Comparison of ENCODE assay signal across 11 cellular contexts in the genomic region with DNA sequence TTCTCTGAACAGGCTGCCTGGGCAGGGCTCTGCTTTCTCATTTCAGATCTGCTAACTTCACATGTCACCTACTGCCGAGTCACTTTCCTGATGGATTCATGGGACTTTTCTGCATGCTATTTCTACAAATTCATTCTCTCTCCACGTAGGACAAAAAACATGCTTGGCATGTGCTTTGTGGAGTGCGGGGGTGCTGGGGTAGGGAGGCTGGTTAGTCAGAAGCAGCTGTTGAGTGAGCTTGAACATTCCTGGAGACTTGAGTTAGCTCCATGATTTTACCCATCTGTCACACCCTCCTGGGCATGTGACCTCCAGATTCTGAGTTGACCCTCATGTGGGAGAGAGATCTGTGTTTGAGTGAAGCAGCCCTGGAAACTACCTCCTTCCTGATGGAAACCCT.
DNase-seq lines count a peak whose midpoint lies in the region; FAIRE-seq and TF ChIP-seq lines count a peak whose summit lies in the region.
"Had no signal": no experiment of that assay in that cellular context is flagged by ENCODE, and none has a peak within 500 bp of the region (broad histone marks: within the 10 kb centered on the region; RNA-seq: fewer than 3 reads in every experiment).

No MANE protein-coding gene starts in this region.

- TF ChIP-seq CTCF in cardiac muscle cell (IDR thresholded peaks at IDR 0.05; ENCODE audit: low read depth, low read length): no peak

- FAIRE-seq in GM19239 (lab: Jason Lieb, UNC): peak; percentile 42

- H3K9me3 Mint-ChIP-seq in T-helper 2 cell treated with Interferon-gamma antibody and Interleukin-4, amounts not matched to agents 5 μg/mL and 100 μg/mL, for 36 hours: no peaks in the 10 kb centered on the region

- H3K27me3 Mint-ChIP-seq in T-helper 2 cell treated with Interferon-gamma antibody and Interleukin-4, amounts not matched to agents 5 μg/mL and 100 μg/mL, for 36 hours (ENCODE audit: low read depth): no peaks in the 10 kb centered on the region

- H3K4me1 ChIP-seq in cardiac muscle cell (ENCODE audit: low read depth): peaks cover 25% of the 10 kb centered on the region

- no peaks in the 10 kb centered on the region for H3K36me3 ChIP-seq in cardiac muscle cell

- no peaks in the 10 kb centered on the region for H3K27me3 ChIP-seq in cardiac muscle cell

- H3K4me3 ChIP-seq in cardiac muscle cell (no peak overlapping the region), skin epidermis (no peak overlapping the region)

- no peaks in the 10 kb centered on the region for H3K9me3 ChIP-seq in cardiac muscle cell (ENCODE audit: low read depth)

- H3K27ac Mint-ChIP-seq in T-helper 2 cell treated with Interferon-gamma antibody and Interleukin-4, amounts not matched to agents 5 μg/mL and 100 μg/mL, for 36 hours: no peak overlapping the region

- H3K4me1 Mint-ChIP-seq in T-helper 2 cell treated with Interferon-gamma antibody and Interleukin-4, amounts not matched to agents 5 μg/mL and 100 μg/mL, for 36 hours (ENCODE audit: low read depth): peaks cover 18% of the 10 kb centered on the region

- DNase-seq in GM19239 (ENCODE audit: insufficient read length, low spot score): no peak
- peak; percentile 92 for DNase-seq in amniotic stem cell (lab: John Stamatoyannopoulos, UW)
- DNase-seq in cardiac muscle cell (ENCODE audit: low read depth in 1 of 2, low spot score in 1 of 2): peak; percentile 79 to 94
- no peak for DNase-seq in T-helper 2 cell treated with Interferon-gamma antibody and Interleukin-4, amounts not matched to agents 5 μg/mL and 100 μg/mL, for 36 hours (ENCODE audit: low spot score)
- no peak for DNase-seq in NCI-H526 treated with DMSO at 0.1 percent for 48 hours (lab: John Stamatoyannopoulos, UW)
- DNase-seq in stimulated activated CD4-positive, alpha-beta T cell treated with anti-CD3 and anti-CD28 coated beads, Interleukin-2, amount 100 ng/mL, for 48 hours: no peak
- no peak for DNase-seq in central memory CD4-positive, alpha-beta T cell
- DNase-seq: activated CD8-positive, alpha-beta memory T cell treated with anti-CD3 and anti-CD28 coated beads, Interleukin-2, amount 50 U/mL, for 4 hours; retina had no signal

- no peak overlapping the region for H3K4me3 Mint-ChIP-seq in T-helper 2 cell treated with Interferon-gamma antibody and Interleukin-4, amounts not matched to agents 5 μg/mL and 100 μg/mL, for 36 hours

- H3K27ac ChIP-seq in cardiac muscle cell: peak overlapping the region; percentile 83
- H3K27ac ChIP-seq in skin epidermis: peak overlapping the region in 19 of 21 experiments; percentile 10 to 92 (median 69)
- H3K27ac ChIP-seq: KMS-11 had no signal

- H3K36me3 Mint-ChIP-seq in T-helper 2 cell treated with Interferon-gamma antibody and Interleukin-4, amounts not matched to agents 5 μg/mL and 100 μg/mL, for 36 hours (ENCODE audit: low read depth): peaks cover 10% of the 10 kb centered on the region

Comparison
In these comparisons a context has a peak if more than half of its experiments do, and no peak if none do; other contexts are left out.
1. DNase-seq: peak in amniotic stem cell (single experiment) and cardiac muscle cell (2 of 2); none in GM19239 (single experiment), T-helper 2 cell treated with Interferon-gamma antibody and Interleukin-4, amounts not matched to agents 5 μg/mL and 100 μg/mL, for 36 hours (single experiment), NCI-H526 treated with DMSO at 0.1 percent for 48 hours (single experiment), stimulated activated CD4-positive, alpha-beta T cell treated with anti-CD3 and anti-CD28 coated beads, Interleukin-2, amount 100 ng/mL, for 48 hours (0 of 2) and central memory CD4-positive, alpha-beta T cell (single experiment).